ENCODE assay signal across 16 cellular contexts in genomic region chr2:69017876-69018275, GRCh38. TPM values are rescaled to one million over a fixed set of nuclear protein-coding genes. Genes with fewer than 3 reads are reported as not detected.
"Had no signal": no experiment of that assay in that cellular context is flagged by ENCODE, and none has a peak within 500 bp of the region (broad histone marks: within the 10 kb centered on the region; RNA-seq: fewer than 3 reads in every experiment).

No MANE protein-coding gene starts in this region.

- H3K9me3 Mint-ChIP-seq: activated CD8-positive, alpha-beta T cell treated with anti-CD3 and anti-CD28 coated beads for 36 hours; immature natural killer cell; naive thymus-derived CD8-positive, alpha-beta T cell had no signal

- H3K4me3 Mint-ChIP-seq: activated CD8-positive, alpha-beta T cell treated with anti-CD3 and anti-CD28 coated beads for 36 hours; immature natural killer cell; naive thymus-derived CD8-positive, alpha-beta T cell had no signal

- H3K36me3 Mint-ChIP-seq: immature natural killer cell; naive thymus-derived CD8-positive, alpha-beta T cell had no signal

- ATAC-seq: activated CD8-positive, alpha-beta T cell treated with anti-CD3 and anti-CD28 coated beads for 36 hours; lower lobe of right lung; naive thymus-derived CD8-positive, alpha-beta T cell had no signal

- H3K36me3 ChIP-seq: lower lobe of right lung had no signal

- H3K27ac ChIP-seq: epithelial cell of prostate, lower lobe of right lung, VCaP had no signal

- H3K4me3 ChIP-seq: lower lobe of right lung had no signal

- H3K27ac Mint-ChIP-seq: activated CD8-positive, alpha-beta T cell treated with anti-CD3 and anti-CD28 coated beads for 36 hours; immature natural killer cell; naive thymus-derived CD8-positive, alpha-beta T cell had no signal

- DNase-seq: activated CD8-positive, alpha-beta memory T cell treated with anti-CD3 and anti-CD28 coated beads, Interleukin-2, amount 50 U/mL, for 4 hours; activated CD8-positive, alpha-beta T cell treated with anti-CD3 and anti-CD28 coated beads for 36 hours; caudate nucleus; cortex of kidney; effector memory CD4-positive, alpha-beta T cell; immature natural killer cell; lower lobe of right lung; naive thymus-derived CD8-positive, alpha-beta T cell; right cardiac atrium; stimulated activated CD4-positive, alpha-beta T cell treated with anti-CD3 and anti-CD28 coated beads, Interleukin-2, amount 100 ng/mL, for 24 hours; stimulated activated naive CD4-positive, alpha-beta T cell treated with Interleukin-2 at 50 U/mL for 16 hours; T1000 had no signal

- H3K9me3 ChIP-seq: lower lobe of right lung had no signal

RNA-seq across cellular contexts. Expression of gene ANTXR1, which starts 4.9 kb away (rescaled TPM):
- polyA plus RNA-seq: immature natural killer cell had no signal

RNA-seq across cellular contexts. Expression of gene GKN1, which starts 43.4 kb away (rescaled TPM):
- total RNA-seq: activated CD8-positive, alpha-beta T cell treated with anti-CD3 and anti-CD28 coated beads for 36 hours; lower lobe of right lung; naive thymus-derived CD8-positive, alpha-beta T cell; posterior vena cava; right cardiac atrium; ureter had no signal
- polyA plus RNA-seq: immature natural killer cell; naive thymus-derived CD8-positive, alpha-beta T cell; right cardiac atrium had no signal
